ENCODE assay signal across 16 cellular contexts in the genomic region with DNA sequence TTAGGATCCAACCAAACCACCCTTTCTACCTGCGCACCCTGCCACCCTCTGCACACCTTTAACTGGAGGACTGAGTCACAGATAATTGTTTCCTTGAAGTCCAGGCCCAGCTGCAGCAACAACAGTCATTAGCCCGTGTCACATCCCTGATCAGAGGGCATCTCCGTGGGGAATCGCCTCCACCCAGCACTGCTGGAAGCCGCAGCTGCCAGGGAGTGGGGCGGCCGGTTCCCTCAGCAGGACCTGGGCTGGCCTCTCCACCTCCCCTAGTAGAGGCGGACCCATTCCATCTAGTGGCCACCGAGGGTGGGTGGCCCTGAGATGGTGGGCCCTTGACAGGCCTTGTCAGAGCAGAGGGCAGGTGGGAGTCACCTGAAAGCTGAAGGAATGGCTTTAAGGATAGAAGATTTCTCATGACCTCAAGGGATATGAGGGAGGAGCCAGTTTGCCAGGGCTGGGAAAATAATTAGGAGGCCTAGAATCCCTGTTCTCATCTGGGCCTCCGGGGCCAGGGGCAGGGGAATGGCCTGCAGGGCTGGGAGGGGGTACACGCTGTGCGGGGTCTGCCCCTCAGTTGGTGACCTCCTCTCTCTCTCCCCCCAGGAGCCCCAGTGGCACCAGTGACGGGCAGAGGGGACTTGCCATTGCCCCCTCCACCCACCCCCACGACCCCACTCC. TPM values are rescaled to one million over a fixed set of nuclear protein-coding genes. Genes with fewer than 3 reads are reported as not detected.
DNase-seq lines count a peak whose midpoint lies in the region; ATAC-seq and TF ChIP-seq lines count a peak whose summit lies in the region.
"Had no signal": no experiment of that assay in that cellular context is flagged by ENCODE, and none has a peak within 500 bp of the region (broad histone marks: within the 10 kb centered on the region; RNA-seq: fewer than 3 reads in every experiment).

No MANE protein-coding gene starts in this region.

- no peak for TF ChIP-seq CTCF in glutamatergic neuron (IDR thresholded peaks at IDR 0.05; ENCODE audit: partially characterized antibody, unreplicated experiment)

- no peaks in the 10 kb centered on the region for H3K27me3 Mint-ChIP-seq in activated naive CD4-positive, alpha-beta T cell treated with anti-CD3 and anti-CD28 coated beads, Interleukin-2, amount 10 ng/mL, durations not matched to agents 7 days and 5 days
- peaks cover 7% of the 10 kb centered on the region for H3K27me3 Mint-ChIP-seq in glutamatergic neuron (ENCODE audit: unreplicated experiment)
- H3K27me3 Mint-ChIP-seq: IgD-negative memory B cell had no signal

- peaks cover 31% of the 10 kb centered on the region; the same call in 1 of the 2 replicates for H3K36me3 ChIP-seq in SK-N-MC (ENCODE audit: insufficient read depth, low read length)

- H3K36me3 Mint-ChIP-seq in activated naive CD4-positive, alpha-beta T cell treated with anti-CD3 and anti-CD28 coated beads, Interleukin-2, amount 10 ng/mL, durations not matched to agents 7 days and 5 days = peaks cover 33% of the 10 kb centered on the region
- no peaks in the 10 kb centered on the region for H3K36me3 Mint-ChIP-seq in glutamatergic neuron (ENCODE audit: unreplicated experiment)
- peaks cover 73% of the 10 kb centered on the region for H3K36me3 Mint-ChIP-seq in stimulated activated effector memory CD8-positive, alpha-beta T cell treated with anti-CD3 and anti-CD28 coated beads, Interleukin-12 subunit alpha, Interleukin-12 subunit beta, amount 100 ng/mL, for 72 hours

- H3K4me1 Mint-ChIP-seq in activated naive CD4-positive, alpha-beta T cell treated with anti-CD3 and anti-CD28 coated beads, Interleukin-2, amount 10 ng/mL, durations not matched to agents 7 days and 5 days = peaks cover 11% of the 10 kb centered on the region
- peaks cover 12% of the 10 kb centered on the region for H3K4me1 Mint-ChIP-seq in glutamatergic neuron (ENCODE audit: low read depth, unreplicated experiment)
- H3K4me1 Mint-ChIP-seq in stimulated activated effector memory CD8-positive, alpha-beta T cell treated with anti-CD3 and anti-CD28 coated beads, Interleukin-12 subunit alpha, Interleukin-12 subunit beta, amount 100 ng/mL, for 72 hours = peaks cover 58% of the 10 kb centered on the region

- H3K4me3 ChIP-seq in SK-N-MC = no peak overlapping the region
- H3K4me3 ChIP-seq: ascending aorta, coronary artery, stomach had no signal

- no peak for DNase-seq in activated naive CD4-positive, alpha-beta T cell treated with anti-CD3 and anti-CD28 coated beads, Interleukin-2, amount 10 ng/mL, durations not matched to agents 7 days and 5 days
- DNase-seq in activated naive CD4-positive, alpha-beta T cell (lab: John Stamatoyannopoulos, UW) = no peak
- DNase-seq in SK-N-MC (ENCODE audit: low read depth, low spot score) (no peak), glutamatergic neuron (no peak), left lobe of liver (ENCODE audit: low spot score) (no peak), HCEC 1CT (no peak), DMS79 (lab: John Stamatoyannopoulos, UW) (no peak)
- peak in 1 of 2 donors; percentile 48 for DNase-seq in stimulated activated effector memory CD8-positive, alpha-beta T cell treated with anti-CD3 and anti-CD28 coated beads, Interleukin-12 subunit alpha, Interleukin-12 subunit beta, amount 100 ng/mL, for 72 hours (ENCODE audit: low spot score in 2 of 2)
- DNase-seq: Calu3, kidney glomerular epithelial cell, NCI-H1092, stomach had no signal

- no peak for ATAC-seq in stimulated activated effector memory CD8-positive, alpha-beta T cell treated with anti-CD3 and anti-CD28 coated beads, Interleukin-12 subunit alpha, Interleukin-12 subunit beta, amount 100 ng/mL, for 72 hours
- no peak for ATAC-seq in left lobe of liver

- no peak overlapping the region for H3K9ac ChIP-seq in SK-N-MC (ENCODE audit: insufficient read length)

- H3K4me3 Mint-ChIP-seq in activated naive CD4-positive, alpha-beta T cell treated with anti-CD3 and anti-CD28 coated beads, Interleukin-2, amount 10 ng/mL, durations not matched to agents 7 days and 5 days = no peak overlapping the region
- H3K4me3 Mint-ChIP-seq in glutamatergic neuron (ENCODE audit: unreplicated experiment) = peak overlapping the region; percentile 45
- no peak overlapping the region for H3K4me3 Mint-ChIP-seq in stimulated activated effector memory CD8-positive, alpha-beta T cell treated with anti-CD3 and anti-CD28 coated beads, Interleukin-12 subunit alpha, Interleukin-12 subunit beta, amount 100 ng/mL, for 72 hours
- H3K4me3 Mint-ChIP-seq: T-helper 2 cell treated with Interferon-gamma antibody and Interleukin-4, amounts not matched to agents 5 μg/mL and 100 μg/mL, for 36 hours had no signal

- peak overlapping the region; percentile 33 for H3K27ac Mint-ChIP-seq in activated naive CD4-positive, alpha-beta T cell treated with anti-CD3 and anti-CD28 coated beads, Interleukin-2, amount 10 ng/mL, durations not matched to agents 7 days and 5 days
- no peak overlapping the region for H3K27ac Mint-ChIP-seq in glutamatergic neuron (ENCODE audit: unreplicated experiment)
- H3K27ac Mint-ChIP-seq in stimulated activated effector memory CD8-positive, alpha-beta T cell treated with anti-CD3 and anti-CD28 coated beads, Interleukin-12 subunit alpha, Interleukin-12 subunit beta, amount 100 ng/mL, for 72 hours = peak overlapping the region; percentile 54
- H3K27ac Mint-ChIP-seq: IgD-negative memory B cell; T-helper 2 cell treated with Interferon-gamma antibody and Interleukin-4, amounts not matched to agents 5 μg/mL and 100 μg/mL, for 36 hours had no signal

- H3K27ac ChIP-seq in SK-N-MC = peak overlapping the region; percentile 68; the same call in 1 of the 2 replicates
- H3K27ac ChIP-seq: ascending aorta, stomach had no signal

- CTCF ChIA-PET in activated naive CD4-positive, alpha-beta T cell treated with anti-CD3 and anti-CD28 coated beads, Interleukin-2, amount 10 ng/mL, durations not matched to agents 7 days and 5 days (lab: Charles Lee) = interaction anchor here (0.9 kb wide), 1 partner anchor 129 kb away, joined by 3 read pairs; no protein-coding TSS in a partner anchor

- H3K9me3 Mint-ChIP-seq in activated naive CD4-positive, alpha-beta T cell treated with anti-CD3 and anti-CD28 coated beads, Interleukin-2, amount 10 ng/mL, durations not matched to agents 7 days and 5 days = no peaks in the 10 kb centered on the region
- H3K9me3 Mint-ChIP-seq in glutamatergic neuron (ENCODE audit: unreplicated experiment) = peaks cover 12% of the 10 kb centered on the region
- H3K9me3 Mint-ChIP-seq in stimulated activated effector memory CD8-positive, alpha-beta T cell treated with anti-CD3 and anti-CD28 coated beads, Interleukin-12 subunit alpha, Interleukin-12 subunit beta, amount 100 ng/mL, for 72 hours = no peaks in the 10 kb centered on the region
- H3K9me3 Mint-ChIP-seq: IgD-negative memory B cell; T-helper 2 cell treated with Interferon-gamma antibody and Interleukin-4, amounts not matched to agents 5 μg/mL and 100 μg/mL, for 36 hours had no signal

- no peaks in the 10 kb centered on the region for H3K9me3 ChIP-seq in SK-N-MC (ENCODE audit: low read depth, low read length)
- H3K9me3 ChIP-seq: ascending aorta, stomach had no signal

RNA-seq across cellular contexts. Expression of gene PRSS53, which starts 6.2 kb away (rescaled TPM):
- total RNA-seq in glutamatergic neuron (ENCODE audit: unreplicated experiment) = 20.4 TPM
- 4.4 TPM for total RNA-seq in left lobe of liver

RNA-seq across cellular contexts. Expression of gene ZNF646, which starts 8.3 kb away (rescaled TPM):
- total RNA-seq in glutamatergic neuron (ENCODE audit: unreplicated experiment) (33.1 TPM), left lobe of liver (6.7 TPM)

RNA-seq across cellular contexts. Expression of gene ZNF668, which starts 8.5 kb away (rescaled TPM):
- total RNA-seq in glutamatergic neuron (ENCODE audit: unreplicated experiment) (15.5 TPM), left lobe of liver (3.6 TPM)

RNA-seq across cellular contexts. Expression of gene VKORC1, which starts 12.1 kb away (rescaled TPM):
- total RNA-seq in glutamatergic neuron (ENCODE audit: unreplicated experiment) (152 TPM), left lobe of liver (101 TPM)

RNA-seq across cellular contexts. Expression of gene BCKDK, which starts 25.7 kb away (rescaled TPM):
- total RNA-seq in glutamatergic neuron (ENCODE audit: unreplicated experiment) (62.4 TPM), left lobe of liver (42.7 TPM)
